11 cellular contexts compared by ENCODE assay signal in genomic region chr10:71073451-71074175, GRCh38.
"Had no signal": no experiment of that assay in that cellular context is flagged by ENCODE, and none has a peak within 500 bp of the region (broad histone marks: within the 10 kb centered on the region; RNA-seq: fewer than 3 reads in every experiment).

No MANE protein-coding gene starts in this region.

- H3K9me3 Mint-ChIP-seq: activated naive CD8-positive, alpha-beta T cell treated with anti-CD3 and anti-CD28 coated beads, Interleukin-2, amount 10 ng/mL, durations not matched to agents 7 days and 5 days; activated T-helper 2 cell treated with anti-CD3 and anti-CD28 coated beads, Interferon-gamma antibody, Interleukin-2, Interleukin-4, amounts not matched to agents 10 μg/mL and 5 μg/mL and 100 μg/mL, durations not matched to agents 14 hours and 24 hours and 36 hours; endodermal cell; immature natural killer cell; naive B cell had no signal

- ATAC-seq: psoas muscle, sciatic nerve had no signal

- H3K36me3 Mint-ChIP-seq: activated naive CD8-positive, alpha-beta T cell treated with anti-CD3 and anti-CD28 coated beads, Interleukin-2, amount 10 ng/mL, durations not matched to agents 7 days and 5 days; immature natural killer cell; naive B cell had no signal

- FAIRE-seq: frontal cortex, urothelium cell line had no signal

- DNase-seq: activated CD4-positive, alpha-beta T cell treated with anti-CD3 and anti-CD28 coated beads, Interleukin-2, amount 50 U/mL, for 48 hours; immature natural killer cell; naive B cell; psoas muscle; stimulated activated CD4-positive, alpha-beta T cell treated with anti-CD3 and anti-CD28 coated beads, Interleukin-1b, Interleukin-23, amount 100 ng/mL, for 48 hours had no signal

- H3K4me3 ChIP-seq: psoas muscle had no signal

- H3K27me3 Mint-ChIP-seq: activated naive CD8-positive, alpha-beta T cell treated with anti-CD3 and anti-CD28 coated beads, Interleukin-2, amount 10 ng/mL, durations not matched to agents 7 days and 5 days had no signal

- H3K9me3 ChIP-seq: psoas muscle had no signal

- H3K4me1 Mint-ChIP-seq: activated naive CD8-positive, alpha-beta T cell treated with anti-CD3 and anti-CD28 coated beads, Interleukin-2, amount 10 ng/mL, durations not matched to agents 7 days and 5 days; immature natural killer cell; naive B cell had no signal

- H3K27ac Mint-ChIP-seq: activated naive CD8-positive, alpha-beta T cell treated with anti-CD3 and anti-CD28 coated beads, Interleukin-2, amount 10 ng/mL, durations not matched to agents 7 days and 5 days; activated T-helper 2 cell treated with anti-CD3 and anti-CD28 coated beads, Interferon-gamma antibody, Interleukin-2, Interleukin-4, amounts not matched to agents 10 μg/mL and 5 μg/mL and 100 μg/mL, durations not matched to agents 14 hours and 24 hours and 36 hours; endodermal cell; immature natural killer cell; naive B cell had no signal

- H3K27ac ChIP-seq: psoas muscle had no signal

- H3K4me3 Mint-ChIP-seq: activated naive CD8-positive, alpha-beta T cell treated with anti-CD3 and anti-CD28 coated beads, Interleukin-2, amount 10 ng/mL, durations not matched to agents 7 days and 5 days; endodermal cell; immature natural killer cell; naive B cell had no signal
